13 cellular contexts compared by ENCODE assay signal in genomic region chr5:133387091-133387490, GRCh38.
"Had no signal": no experiment of that assay in that cellular context is flagged by ENCODE, and none has a peak within 500 bp of the region (broad histone marks: within the 10 kb centered on the region; RNA-seq: fewer than 3 reads in every experiment).

No MANE protein-coding gene starts in this region.

- H3K36me3 ChIP-seq: neutrophil had no signal

- H3K4me3 Mint-ChIP-seq: activated T-helper 1 cell treated with anti-CD3 and anti-CD28 coated beads, Interleukin-12 subunit alpha, Interleukin-12 subunit beta, Interleukin-2, Interleukin-4 antibody, amounts not matched to agents 30 ng/mL and 10 ng/mL and 1 ng/mL, durations not matched to agents 14 hours and 24 hours and 36 hours; memory B cell; naive thymus-derived CD8-positive, alpha-beta T cell; stimulated activated memory B cell treated with anti-CD40 and anti-IgM and Interleukin-4, amounts not matched to agents 10 μg/mL and 1 μg/mL and 100 μg/mL, for 72 hours had no signal

- H3K9me3 Mint-ChIP-seq: activated T-helper 1 cell treated with anti-CD3 and anti-CD28 coated beads, Interleukin-12 subunit alpha, Interleukin-12 subunit beta, Interleukin-2, Interleukin-4 antibody, amounts not matched to agents 30 ng/mL and 10 ng/mL and 1 ng/mL, durations not matched to agents 14 hours and 24 hours and 36 hours; memory B cell; naive thymus-derived CD8-positive, alpha-beta T cell; stimulated activated memory B cell treated with anti-CD40 and anti-IgM and Interleukin-4, amounts not matched to agents 10 μg/mL and 1 μg/mL and 100 μg/mL, for 72 hours had no signal

- H3K36me3 Mint-ChIP-seq: memory B cell; naive thymus-derived CD8-positive, alpha-beta T cell; stimulated activated memory B cell treated with anti-CD40 and anti-IgM and Interleukin-4, amounts not matched to agents 10 μg/mL and 1 μg/mL and 100 μg/mL, for 72 hours had no signal

- DNase-seq: activated CD4-positive, alpha-beta T cell treated with anti-CD3 and anti-CD28 coated beads, Interleukin-2, amount 50 U/mL, for 4 hours; activated CD4-positive, CD25-positive, alpha-beta regulatory T cell treated with anti-CD3 and anti-CD28 coated beads, Interleukin-2, amount 50 U/mL, for 72 hours; activated naive CD4-positive, alpha-beta T cell treated with anti-CD3 and anti-CD28 coated beads, Interleukin-2, amount 50 U/mL, for 16 hours; left ventricle myocardium superior; stimulated activated CD4-positive, alpha-beta T cell treated with anti-CD3 and anti-CD28 coated beads, Interleukin-2, amount 100 ng/mL, for 48 hours; T-helper 1 cell; trophoblast cell had no signal

- H3K4me1 Mint-ChIP-seq: memory B cell; naive thymus-derived CD8-positive, alpha-beta T cell; stimulated activated memory B cell treated with anti-CD40 and anti-IgM and Interleukin-4, amounts not matched to agents 10 μg/mL and 1 μg/mL and 100 μg/mL, for 72 hours had no signal

- H3K27ac ChIP-seq: neutrophil had no signal

- H3K9me3 ChIP-seq: neutrophil had no signal

- ATAC-seq: left ventricle myocardium superior; SK-N-SH treated with all-trans-retinoic acid at 6 μM for 48 hours; stimulated activated memory B cell treated with anti-CD40 and anti-IgM and Interleukin-4, amounts not matched to agents 10 μg/mL and 1 μg/mL and 100 μg/mL, for 72 hours had no signal

- H3K27ac Mint-ChIP-seq: activated T-helper 1 cell treated with anti-CD3 and anti-CD28 coated beads, Interleukin-12 subunit alpha, Interleukin-12 subunit beta, Interleukin-2, Interleukin-4 antibody, amounts not matched to agents 30 ng/mL and 10 ng/mL and 1 ng/mL, durations not matched to agents 14 hours and 24 hours and 36 hours; memory B cell; stimulated activated memory B cell treated with anti-CD40 and anti-IgM and Interleukin-4, amounts not matched to agents 10 μg/mL and 1 μg/mL and 100 μg/mL, for 72 hours had no signal
